In the genomic region with DNA sequence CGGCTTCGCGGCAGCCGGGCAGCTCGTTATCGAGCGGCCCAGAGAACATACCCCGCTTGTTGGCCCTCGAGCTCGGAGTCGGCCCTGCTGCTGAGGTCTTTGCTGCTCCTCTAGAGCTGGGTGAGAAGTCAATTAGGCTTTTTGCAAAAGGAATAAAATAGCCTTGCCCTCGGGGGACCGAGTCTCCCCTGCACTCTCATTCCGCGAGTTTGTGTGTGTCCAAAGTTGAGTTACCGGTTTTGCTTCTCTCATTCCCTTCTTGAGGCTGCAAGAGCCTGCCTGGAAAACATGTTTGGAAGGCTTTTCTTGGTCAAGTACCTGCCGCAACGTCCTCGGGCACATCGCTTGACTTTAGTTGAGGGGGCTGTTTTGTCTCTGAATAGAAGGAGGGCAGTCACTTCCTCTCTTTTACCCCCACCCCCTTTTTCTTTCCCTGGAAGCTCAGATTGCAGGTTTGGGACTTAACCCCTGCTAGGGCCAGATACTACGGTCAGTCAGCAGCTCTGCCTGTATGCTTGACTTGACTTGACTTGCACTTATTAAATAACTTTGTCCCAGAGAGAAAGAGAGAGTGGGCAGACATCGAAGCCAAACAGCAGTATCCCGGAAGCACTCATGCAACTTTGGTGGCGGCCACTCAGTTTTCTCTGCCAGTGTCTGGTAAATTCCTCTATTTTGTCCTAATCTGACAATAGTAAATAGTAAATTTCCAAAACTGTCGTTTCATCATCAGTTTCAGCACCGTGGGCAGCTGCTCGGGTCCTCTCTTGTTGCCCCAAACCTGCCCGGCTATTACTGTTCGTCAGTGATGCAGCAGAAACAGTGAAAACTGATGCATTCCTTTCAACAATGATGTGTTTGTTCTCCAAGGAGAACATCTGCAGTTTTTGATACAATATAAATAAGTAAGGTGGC, we compare ENCODE assay signal across 8 cellular contexts. TPM values are rescaled to one million over a fixed set of nuclear protein-coding genes. Genes with fewer than 3 reads are reported as not detected.
DNase-seq lines count a peak whose midpoint lies in the region; ATAC-seq and TF ChIP-seq lines count a peak whose summit lies in the region.

No MANE protein-coding gene starts in this region.

- H3K36me3 ChIP-seq in mammary epithelial cell (ENCODE audit: insufficient read depth, low read length) (no peaks in the 10 kb centered on the region), skeletal muscle tissue (ENCODE audit: control insufficient read depth in 3 of 3, insufficient read depth in 3 of 3, low read length in 3 of 3) (no peaks in the 10 kb centered on the region)

- TF ChIP-seq CTCF in mammary epithelial cell (conservative IDR thresholded peaks at IDR 0.05 in 1 of 2, IDR thresholded peaks at IDR 0.05 in 1 of 2; ENCODE audit: extremely low read depth in 1 of 2, insufficient read depth in 1 of 2, low read depth in 1 of 2, low read length in 2 of 2), result no peak

- BruUV-seq in mammary epithelial cell (replicated peaks; lab: Mats Ljungman, UMichigan), result TSS peak; percentile 23

- H3K4me1 ChIP-seq in mammary epithelial cell (ENCODE audit: insufficient read depth, low read length) (peaks cover 41% of the 10 kb centered on the region), skeletal muscle tissue (ENCODE audit: control insufficient read depth in 3 of 3, insufficient read depth in 3 of 3, low read length in 3 of 3) (peaks cover 13 to 32% (median 26%) of the 10 kb centered on the region in 3 donors)

- DNase-seq in CD1c-positive myeloid dendritic cell (ENCODE audit: extremely low spot score) (peak; percentile 77), RPMI7951 (ENCODE audit: low read depth) (peak; percentile 47), mammary epithelial cell (peak; percentile 56), inferior parietal cortex (ENCODE audit: extremely low spot score) (peak; percentile 65), NCI-H226 (no peak)

- dilution Hi-C loops in mammary epithelial cell (cut with HindIII; ENCODE audit: low sequenced_read_pairs), result no loop called here

- H3K79me2 ChIP-seq in mammary epithelial cell (ENCODE audit: insufficient read depth, low read length), result peaks cover 57% of the 10 kb centered on the region

- peak overlapping the region; percentile 85 for H3K4me2 ChIP-seq in mammary epithelial cell (ENCODE audit: insufficient read depth, low read depth, low read length)

- H3K9ac ChIP-seq in mammary epithelial cell (ENCODE audit: insufficient read depth, low read length) (peak overlapping the region; percentile 91), skeletal muscle tissue (ENCODE audit: low read depth in 1 of 3, low read length in 3 of 3) (peak overlapping the region; percentile 93 to 98 (median 94))

- H4K20me1 ChIP-seq in mammary epithelial cell (ENCODE audit: insufficient read depth, low read length), result no peaks in the 10 kb centered on the region

- CTCF ChIA-PET in mammary epithelial cell (lab: Charles Lee; ENCODE audit: low non-redundant PET), result interaction anchor here (0.6 kb wide), 1 partner anchor 48 kb away, joined by 5 read pairs; no protein-coding TSS in a partner anchor

- H3K27ac ChIP-seq in mammary epithelial cell (ENCODE audit: insufficient read depth, low read depth, low read length) (peak overlapping the region; percentile 95), skeletal muscle tissue (ENCODE audit: low read depth, low read length) (peak overlapping the region; percentile 99)

- H3K4me3 ChIP-seq in mammary epithelial cell (replicated peaks in 1 of 3; ENCODE audit: insufficient read depth in 1 of 3, low read depth in 2 of 3, low read length in 3 of 3) (peak overlapping the region; percentile 43 to 64 (median 62)), skeletal muscle tissue (ENCODE audit: low read length in 3 of 3) (peak overlapping the region; percentile 85 to 97 (median 90))

- ATAC-seq in GM19035 (IDR thresholded peaks at IDR 0.05; ENCODE audit: unreplicated experiment) (peak; percentile 18), HG03196 (IDR thresholded peaks at IDR 0.05; ENCODE audit: unreplicated experiment) (peak; percentile 12)

- intact Hi-C loops in mammary epithelial cell (cut with micrococcal nuclease), result no loop called here

- H3K27me3 ChIP-seq in mammary epithelial cell (ENCODE audit: insufficient read depth, low read length), result no peaks in the 10 kb centered on the region
- H3K27me3 ChIP-seq in skeletal muscle tissue (ENCODE audit: control insufficient read depth in 3 of 3, insufficient read depth in 3 of 3, low read length in 3 of 3), result no peaks in the 10 kb centered on the region

- peak overlapping the region; percentile 90 for H2AFZ ChIP-seq in mammary epithelial cell (ENCODE audit: low read depth, low read length)

- no peaks in the 10 kb centered on the region for H3K9me3 ChIP-seq in mammary epithelial cell (replicated peaks; ENCODE audit: insufficient read depth, low read length)
- H3K9me3 ChIP-seq in skeletal muscle tissue (ENCODE audit: control insufficient read depth in 3 of 3, low read length in 3 of 3), result no peaks in the 10 kb centered on the region

- in situ Hi-C loops in mammary epithelial cell (cut with MboI; ENCODE audit: low sequenced_read_pairs in 2 of 2), result no loop called here

- WGBS in mammary epithelial cell (ENCODE audit: low coverage, missing lambda C conversion rate), result 2% methylated on average over 12 of the region's 29 CpGs

RNA-seq across cellular contexts. Expression of a gene that starts 0.6 kb away (rescaled TPM):
- total RNA-seq in RPMI7951 (2014; rRNA removed; shearing (Covaris generic)), result 53.9 and 73.4 TPM in 2 replicates
- total RNA-seq in mammary epithelial cell (100 to 1,000 TPM in 1 of 2 donors, 10 to 100 TPM in 1; 39.7 to 105 TPM), skeletal muscle tissue (98.6 TPM)
- 31.7 TPM for polyA plus RNA-seq in mammary epithelial cell
- polyA minus RNA-seq in mammary epithelial cell, result 147 TPM

RNA-seq across cellular contexts. Expression of a gene that starts 21.3 kb away (rescaled TPM):
- 0.12 TPM in 1 of 2 replicates, not detected in the other for total RNA-seq in RPMI7951 (2014; rRNA removed; shearing (Covaris generic))
- total RNA-seq in mammary epithelial cell, result under 1 TPM in 1 of 2 donors, not detected in 1; 0.17 TPM
- polyA plus RNA-seq in mammary epithelial cell, result 0.15 TPM
- polyA minus RNA-seq in mammary epithelial cell, result not detected
- total RNA-seq in skeletal muscle tissue, result not detected
